20 cellular contexts compared by ENCODE assay signal in the genomic region with DNA sequence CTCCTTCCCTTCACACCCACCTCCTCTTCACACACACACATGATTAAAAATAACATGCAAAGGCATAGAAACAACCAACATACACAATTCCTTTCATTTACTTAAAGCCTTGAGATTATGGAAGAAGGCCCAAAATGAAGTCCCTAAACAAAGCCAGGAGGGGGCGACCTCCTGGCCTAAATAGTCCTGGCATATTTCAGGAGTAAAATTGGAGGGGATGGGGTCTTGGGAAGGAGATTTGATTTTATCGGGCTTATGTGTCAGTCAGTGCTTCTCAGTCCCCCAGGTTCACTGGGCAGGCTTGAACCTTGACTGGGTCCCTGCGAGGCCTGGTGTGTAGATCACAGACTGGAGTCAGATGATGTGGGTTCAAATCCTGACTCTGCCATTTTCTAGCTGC.
DNase-seq lines count a peak whose midpoint lies in the region; ATAC-seq and TF ChIP-seq lines count a peak whose summit lies in the region.
"Had no signal": no experiment of that assay in that cellular context is flagged by ENCODE, and none has a peak within 500 bp of the region (broad histone marks: within the 10 kb centered on the region; RNA-seq: fewer than 3 reads in every experiment).

No MANE protein-coding gene starts in this region.

- H3K27ac ChIP-seq in DND-41 (ENCODE audit: low read length) (no peak overlapping the region), H9 (ENCODE audit: insufficient read length, low read depth, low read length) (no peak overlapping the region), brain microvascular endothelial cell (no peak overlapping the region)
- H3K27ac ChIP-seq: spleen, suprapubic skin had no signal

- no peak overlapping the region for H3K18ac ChIP-seq in H9 (ENCODE audit: insufficient read length, low read depth, low read length)

- H2BK20ac ChIP-seq in H9 (ENCODE audit: low read depth, low read length, poor library complexity, severe bottlenecking): no peak overlapping the region

- no peak overlapping the region for H3K4me3 ChIP-seq in DND-41 (ENCODE audit: low read depth in 1 of 2, low read length in 2 of 2)
- no peak overlapping the region for H3K4me3 ChIP-seq in brain microvascular endothelial cell (ENCODE audit: low read depth, low read length)
- H3K4me3 ChIP-seq: lung, spleen, suprapubic skin had no signal

- H3K27ac Mint-ChIP-seq in H9: no peak overlapping the region
- no peak overlapping the region for H3K27ac Mint-ChIP-seq in naive thymus-derived CD8-positive, alpha-beta T cell
- H3K27ac Mint-ChIP-seq: activated naive CD4-positive, alpha-beta T cell treated with anti-CD3 and anti-CD28 coated beads for 36 hours; CD4-positive, alpha-beta memory T cell; IgD-negative memory B cell had no signal

- H3K56ac ChIP-seq in H9 (ENCODE audit: insufficient read length, low read depth, low read length): no peak overlapping the region

- H3K27me3 ChIP-seq in DND-41 (ENCODE audit: insufficient read depth, low read length, poor library complexity): no peaks in the 10 kb centered on the region
- H3K27me3 ChIP-seq in H9 (ENCODE audit: insufficient read depth, low read length): no peaks in the 10 kb centered on the region
- no peaks in the 10 kb centered on the region for H3K27me3 ChIP-seq in brain microvascular endothelial cell (replicated peaks)
- H3K27me3 ChIP-seq: spleen, suprapubic skin had no signal

- H3K9ac ChIP-seq in DND-41 (ENCODE audit: low read depth, low read length): no peak overlapping the region
- H3K9ac ChIP-seq in H9 (ENCODE audit: extremely low read depth, insufficient read length, low read length): no peak overlapping the region

- no peaks in the 10 kb centered on the region for H4K20me1 ChIP-seq in DND-41 (ENCODE audit: insufficient read depth, low read length)
- no peaks in the 10 kb centered on the region for H4K20me1 ChIP-seq in H9 (ENCODE audit: control insufficient read depth, insufficient read depth, insufficient read length)

- H3K27me3 Mint-ChIP-seq in H9 (ENCODE audit: low read depth): no peaks in the 10 kb centered on the region; the same call in 1 of the 2 replicates
- no peaks in the 10 kb centered on the region for H3K27me3 Mint-ChIP-seq in naive thymus-derived CD8-positive, alpha-beta T cell
- H3K27me3 Mint-ChIP-seq: CD4-positive, alpha-beta memory T cell; IgD-negative memory B cell had no signal

- no peak overlapping the region for H4K8ac ChIP-seq in H9 (replicated peaks; ENCODE audit: insufficient read length, low read depth, low read length)

- no peak overlapping the region for H4K5ac ChIP-seq in H9 (ENCODE audit: insufficient read length, low read depth, low read length)

- DNase-seq in DND-41: no peak
- peak; percentile 32 for DNase-seq in H9
- DNase-seq in brain microvascular endothelial cell: no peak
- peak; percentile 9 for DNase-seq in left kidney (ENCODE audit: low read depth, low spot score)
- no peak for DNase-seq in naive thymus-derived CD8-positive, alpha-beta T cell
- DNase-seq in stimulated activated CD4-positive, alpha-beta T cell treated with anti-CD3 and anti-CD28 coated beads, Interleukin-4, amount 100 ng/mL, for 24 hours: no peak
- no peak for DNase-seq in stimulated activated CD4-positive, alpha-beta T cell treated with anti-CD3 and anti-CD28 coated beads, Interleukin-2, amount 100 ng/mL, for 48 hours
- DNase-seq: activated naive CD4-positive, alpha-beta T cell treated with anti-CD3 and anti-CD28 coated beads for 36 hours; caudate nucleus; CD4-positive, alpha-beta memory T cell; hypothalamus; NCI-H1417 treated with DMSO at 0.1 percent for 48 hours; NCI-H526 treated with DMSO at 0.1 percent for 48 hours; occipital lobe; SIG-M5; spleen had no signal

- no peaks in the 10 kb centered on the region for H3K23me2 ChIP-seq in H9 (ENCODE audit: insufficient read length, low read depth, low read length, poor library complexity, severe bottlenecking)

- H3T11ph ChIP-seq in H9 (ENCODE audit: low read length): no peak overlapping the region

- no peak overlapping the region for H2AK5ac ChIP-seq in H9 (ENCODE audit: insufficient read length, low read length)

- H2BK120ac ChIP-seq in H9 (ENCODE audit: low read depth, low read length, poor library complexity, severe bottlenecking): no peak overlapping the region

- no peak overlapping the region for H2BK5ac ChIP-seq in H9 (ENCODE audit: insufficient read length, low read length)

- no peaks in the 10 kb centered on the region for H3K4me1 ChIP-seq in DND-41 (ENCODE audit: insufficient read depth, low read length)
- no peaks in the 10 kb centered on the region for H3K4me1 ChIP-seq in H9 (ENCODE audit: insufficient read depth, low read length)
- H3K4me1 ChIP-seq: spleen, suprapubic skin had no signal

- no peak overlapping the region for H3K14ac ChIP-seq in H9 (ENCODE audit: insufficient read depth, low read length)

- WGBS in H9 (ENCODE audit: extremely low coverage, insufficient read length, low lambda C conversion rate): no CpG with 5 or more reads among the region's 3 CpGs

- H2AFZ ChIP-seq in DND-41 (ENCODE audit: low read depth, low read length): no peak overlapping the region
- H2AFZ ChIP-seq in H9 (ENCODE audit: low read length): no peak overlapping the region

- H3K79me2 ChIP-seq in DND-41 (ENCODE audit: insufficient read depth, low read length): no peaks in the 10 kb centered on the region
- no peaks in the 10 kb centered on the region for H3K79me2 ChIP-seq in H9 (ENCODE audit: insufficient read depth, low read length)

- H3K9me3 Mint-ChIP-seq in H9: no peaks in the 10 kb centered on the region; a peak in 1 of 5 replicates
- peaks cover 0 to 8% (median 0%) of the 10 kb centered on the region in 9 donors for H3K9me3 Mint-ChIP-seq in naive thymus-derived CD8-positive, alpha-beta T cell
- H3K9me3 Mint-ChIP-seq: activated naive CD4-positive, alpha-beta T cell treated with anti-CD3 and anti-CD28 coated beads for 36 hours had no signal

- ATAC-seq in DND-41 (ENCODE audit: insufficient read depth, low read depth): no peak
- no peak for ATAC-seq in naive thymus-derived CD8-positive, alpha-beta T cell
- ATAC-seq in HG02885 (IDR thresholded peaks at IDR 0.05; ENCODE audit: poor library complexity, unreplicated experiment): no peak

- H3K4me3 Mint-ChIP-seq in H9: no peak overlapping the region
- H3K4me3 Mint-ChIP-seq in naive thymus-derived CD8-positive, alpha-beta T cell: no peak overlapping the region
- H3K4me3 Mint-ChIP-seq: activated naive CD4-positive, alpha-beta T cell treated with anti-CD3 and anti-CD28 coated beads for 36 hours; IgD-negative memory B cell had no signal

- no peaks in the 10 kb centered on the region for H3K9me3 ChIP-seq in DND-41 (ENCODE audit: insufficient read depth, low read length, severe bottlenecking)
- H3K9me3 ChIP-seq in H9 (ENCODE audit: control insufficient read depth, low read depth, low read length): no peaks in the 10 kb centered on the region
- H3K9me3 ChIP-seq: spleen, suprapubic skin had no signal

- no peak overlapping the region for H4K91ac ChIP-seq in H9 (ENCODE audit: insufficient read length, low read depth, low read length)

- H2BK12ac ChIP-seq in H9 (ENCODE audit: insufficient read length, low read depth, low read length): no peak overlapping the region

- in situ Hi-C loops in brain microvascular endothelial cell (cut with HindIII; ENCODE audit: low pct_ligation_motif_present, low sequenced_read_pairs): no loop called here

- H3K79me1 ChIP-seq in H9 (ENCODE audit: insufficient read depth, low read depth, low read length, poor library complexity, severe bottlenecking): no peaks in the 10 kb centered on the region

- POLR2A ChIA-PET in naive thymus-derived CD8-positive, alpha-beta T cell (lab: Charles Lee): no interaction called here

- no peaks in the 10 kb centered on the region; a peak in 1 of 7 replicates for H3K36me3 Mint-ChIP-seq in H9 (ENCODE audit: insufficient read depth in 1 of 3, low read depth in 3 of 3)
- no peaks in the 10 kb centered on the region for H3K36me3 Mint-ChIP-seq in naive thymus-derived CD8-positive, alpha-beta T cell
- H3K36me3 Mint-ChIP-seq: CD4-positive, alpha-beta memory T cell; IgD-negative memory B cell had no signal

- H3K36me3 ChIP-seq in DND-41 (ENCODE audit: insufficient read depth, low read length): no peaks in the 10 kb centered on the region
- no peaks in the 10 kb centered on the region for H3K36me3 ChIP-seq in brain microvascular endothelial cell (replicated peaks)
- H3K36me3 ChIP-seq: spleen, suprapubic skin had no signal

- no peak overlapping the region for H3K4ac ChIP-seq in H9 (ENCODE audit: low read depth, low read length)

- no peaks in the 10 kb centered on the region for H3K4me1 Mint-ChIP-seq in H9
- no peaks in the 10 kb centered on the region for H3K4me1 Mint-ChIP-seq in naive thymus-derived CD8-positive, alpha-beta T cell
- H3K4me1 Mint-ChIP-seq: CD4-positive, alpha-beta memory T cell; IgD-negative memory B cell had no signal

- H3K23ac ChIP-seq in H9 (ENCODE audit: insufficient read length, low read depth, low read length): no peak overlapping the region

- H3K4me2 ChIP-seq in DND-41 (ENCODE audit: insufficient read depth, low read length) (no peak overlapping the region), H9 (ENCODE audit: insufficient read depth, insufficient read length, low read length) (no peak overlapping the region)

- H2BK15ac ChIP-seq in H9 (ENCODE audit: low read depth, low read length): no peak overlapping the region

- TF ChIP-seq CTCF in DND-41 (IDR thresholded peaks at IDR 0.05; ENCODE audit: borderline replicate concordance, extremely low read depth, low read length, poor library complexity, severe bottlenecking): peak; percentile 37
- TF ChIP-seq CTCF in H9 (conservative IDR thresholded peaks at IDR 0.05): peak; percentile 73
- peak; percentile 54 for TF ChIP-seq CTCF in brain microvascular endothelial cell (IDR thresholded peaks at IDR 0.05; ENCODE audit: low read depth, low read length, missing control alignments)

Comparison
In these comparisons a context has a peak if more than half of its experiments do, and no peak if none do; other contexts are left out.
1. DNase-seq: peak in H9 (single experiment) and left kidney (single experiment); none in DND-41 (single experiment), brain microvascular endothelial cell (single experiment), naive thymus-derived CD8-positive, alpha-beta T cell (0 of 10), stimulated activated CD4-positive, alpha-beta T cell treated with anti-CD3 and anti-CD28 coated beads, Interleukin-4, amount 100 ng/mL, for 24 hours (single experiment) and stimulated activated CD4-positive, alpha-beta T cell treated with anti-CD3 and anti-CD28 coated beads, Interleukin-2, amount 100 ng/mL, for 48 hours (0 of 2).
2. Peak in every context shown above with its lines, with median percentiles within 50 percentile points of each other: CTCF ChIP-seq.